8 cellular contexts compared by ENCODE assay signal in genomic region chr1:161013104-161013590, GRCh38. TPM values are rescaled to one million over a fixed set of nuclear protein-coding genes. Genes with fewer than 3 reads are reported as not detected.
DNase-seq lines count a peak whose midpoint lies in the region; ATAC-seq and TF ChIP-seq lines count a peak whose summit lies in the region.

No MANE protein-coding gene starts in this region.

- H3K9ac ChIP-seq in PC-3 (ENCODE audit: low read length) = no peak overlapping the region

- TF ChIP-seq EP300 in esophagus muscularis mucosa (IDR thresholded peaks at IDR 0.05) = no peak

- no peak overlapping the region for H2AFZ ChIP-seq in PC-3 (ENCODE audit: low read length)

- peaks cover 31% of the 10 kb centered on the region for H3K4me1 ChIP-seq in PC-3 (ENCODE audit: insufficient read depth, low read length)
- H3K4me1 ChIP-seq in esophagus muscularis mucosa = peaks cover 0 to 17% (median 5%) of the 10 kb centered on the region in 4 donors

- POLR2A ChIA-PET in PC-3 (lab: Charles Lee; ENCODE audit: unreplicated experiment) = no interaction called here

- H3K79me2 ChIP-seq in PC-3 (ENCODE audit: low read length) = peaks cover 90% of the 10 kb centered on the region

- intact Hi-C loops in activated CD4-positive, alpha-beta T cell treated with anti-CD3 and anti-CD28 coated beads, Interleukin-2, amount 10 ng/mL, durations not matched to agents 24 days and 14 days (cut with micrococcal nuclease) = loop anchor here (1.0 kb wide), 1 partner anchor 8 kb away; the partner anchor contains the start of gene F11R
- intact Hi-C loops in PC-3 (cut with micrococcal nuclease) (no loop called here), esophagus muscularis mucosa (cut with DNase I) (no loop called here), sciatic nerve (cut with DNase I) (no loop called here)

- 69% methylated on average over 1 of the region's 1 CpG for WGBS in esophagus muscularis mucosa

- DNase-seq in activated CD4-positive, alpha-beta T cell treated with anti-CD3 and anti-CD28 coated beads, Interleukin-2, amount 10 ng/mL, durations not matched to agents 24 days and 14 days = no peak
- no peak for DNase-seq in activated CD4-positive, alpha-beta T cell treated with anti-CD3 and anti-CD28 coated beads for 48 hours
- DNase-seq in PC-3 (peak; percentile 29), esophagus muscularis mucosa (ENCODE audit: extremely low spot score) (no peak), sciatic nerve (ENCODE audit: low spot score) (no peak), D341Med (ENCODE audit: low spot score) (no peak), islet precursor cell (no peak), NCI-H1930 (lab: John Stamatoyannopoulos, UW) (no peak)

- no peaks in the 10 kb centered on the region for H3F3A ChIP-seq in PC-3 (ENCODE audit: low read length, unreplicated experiment)

- H3K36me3 ChIP-seq in PC-3 (ENCODE audit: low read depth, low read length) (peaks cover 3% of the 10 kb centered on the region; the same call in 1 of the 2 replicates), esophagus muscularis mucosa (no peaks in the 10 kb centered on the region)

- peaks cover 38% of the 10 kb centered on the region for H4K20me1 ChIP-seq in PC-3 (ENCODE audit: low read length)

- TF ChIP-seq CTCF in PC-3 (conservative IDR thresholded peaks at IDR 0.05; ENCODE audit: low read depth, low read length) (no peak), esophagus muscularis mucosa (IDR thresholded peaks at IDR 0.05) (no peak)

- H3K27me3 ChIP-seq in PC-3 (ENCODE audit: low read length) (no peaks in the 10 kb centered on the region), esophagus muscularis mucosa (peaks cover 0 to 2% (median 0%) of the 10 kb centered on the region in 4 donors)

- H3K9me3 ChIP-seq in PC-3 (ENCODE audit: low read length) (no peaks in the 10 kb centered on the region), esophagus muscularis mucosa (no peaks in the 10 kb centered on the region)

- BruUV-seq in PC-3 (replicated peaks; lab: Mats Ljungman, UMichigan) = no TSS peak

- CTCF ChIA-PET in PC-3 (lab: Charles Lee) = no interaction called here

- no peaks in the 10 kb centered on the region for H3K9me3 Mint-ChIP-seq in activated CD4-positive, alpha-beta T cell treated with anti-CD3 and anti-CD28 coated beads, Interleukin-2, amount 10 ng/mL, durations not matched to agents 24 days and 14 days

- H3K4me2 ChIP-seq in PC-3 (ENCODE audit: low read length) = peak overlapping the region; percentile 71

- H3K4me3 ChIP-seq in PC-3 (ENCODE audit: low read length) (no peak overlapping the region), esophagus muscularis mucosa (peak overlapping the region in 3 of 4 donors; percentile 3 to 38 (median 10))

- no peak for TF ChIP-seq POLR2A in esophagus muscularis mucosa (IDR thresholded peaks at IDR 0.05; ENCODE audit: low read depth)

- no peaks in the 10 kb centered on the region for H3K27me3 Mint-ChIP-seq in activated CD4-positive, alpha-beta T cell treated with anti-CD3 and anti-CD28 coated beads, Interleukin-2, amount 10 ng/mL, durations not matched to agents 24 days and 14 days

- H3K27ac Mint-ChIP-seq in activated CD4-positive, alpha-beta T cell treated with anti-CD3 and anti-CD28 coated beads, Interleukin-2, amount 10 ng/mL, durations not matched to agents 24 days and 14 days = peak overlapping the region; percentile 96

- H3K9me2 ChIP-seq in PC-3 (replicated peaks; ENCODE audit: low read length) = no peaks in the 10 kb centered on the region

- H3K4me3 Mint-ChIP-seq in activated CD4-positive, alpha-beta T cell treated with anti-CD3 and anti-CD28 coated beads, Interleukin-2, amount 10 ng/mL, durations not matched to agents 24 days and 14 days = peak overlapping the region; percentile 82

- ATAC-seq in PC-3 (peak; percentile 39), sciatic nerve (peak; percentile 41)

- H3K36me3 Mint-ChIP-seq in activated CD4-positive, alpha-beta T cell treated with anti-CD3 and anti-CD28 coated beads, Interleukin-2, amount 10 ng/mL, durations not matched to agents 24 days and 14 days (ENCODE audit: low read depth) = peaks cover 2% of the 10 kb centered on the region

- H3K4me1 Mint-ChIP-seq in activated CD4-positive, alpha-beta T cell treated with anti-CD3 and anti-CD28 coated beads, Interleukin-2, amount 10 ng/mL, durations not matched to agents 24 days and 14 days = peaks cover 38% of the 10 kb centered on the region

- H3K27ac ChIP-seq in PC-3 (ENCODE audit: low read length) (peak overlapping the region; percentile 69), esophagus muscularis mucosa (replicated peaks in 1 of 4) (peak overlapping the region; percentile 61 to 77 (median 75))

RNA-seq across cellular contexts. Expression of gene F11R, which starts 7.8 kb away (rescaled TPM):
- total RNA-seq in activated CD4-positive, alpha-beta T cell treated with anti-CD3 and anti-CD28 coated beads, Interleukin-2, amount 10 ng/mL, durations not matched to agents 24 days and 14 days = 9.1 and 21.4 TPM in 2 replicates
- total RNA-seq in PC-3 (2014; rRNA removed) (69.2 and 81.5 TPM in 2 replicates), esophagus muscularis mucosa (10 to 100 TPM in 3 of 4 donors, 1 to 10 TPM in 1; 9.1 to 17.7 (median 14.9) TPM), sciatic nerve (20.3 TPM)

RNA-seq across cellular contexts. Expression of gene TSTD1, which starts 25.6 kb away (rescaled TPM):
- total RNA-seq in activated CD4-positive, alpha-beta T cell treated with anti-CD3 and anti-CD28 coated beads, Interleukin-2, amount 10 ng/mL, durations not matched to agents 24 days and 14 days = 41.7 and 49.7 TPM in 2 replicates
- total RNA-seq in PC-3 (2014; rRNA removed) = 10.2 and 16.5 TPM in 2 replicates
- 10 to 100 TPM; 19.0 to 46.5 (median 29.4) TPM for total RNA-seq in esophagus muscularis mucosa
- 13.1 TPM for total RNA-seq in sciatic nerve

RNA-seq across cellular contexts. Expression of gene USF1, which starts 32.6 kb away (rescaled TPM):
- 46.5 and 48.6 TPM in 2 replicates for total RNA-seq in activated CD4-positive, alpha-beta T cell treated with anti-CD3 and anti-CD28 coated beads, Interleukin-2, amount 10 ng/mL, durations not matched to agents 24 days and 14 days
- total RNA-seq in PC-3 (2014; rRNA removed) (111 and 113 TPM in 2 replicates), esophagus muscularis mucosa (10 to 100 TPM; 36.5 to 54.2 (median 48.7) TPM), sciatic nerve (58.0 TPM)

RNA-seq across cellular contexts. Expression of gene ARHGAP30, which starts 56.5 kb away (rescaled TPM):
- total RNA-seq in activated CD4-positive, alpha-beta T cell treated with anti-CD3 and anti-CD28 coated beads, Interleukin-2, amount 10 ng/mL, durations not matched to agents 24 days and 14 days = 134 and 139 TPM in 2 replicates
- total RNA-seq in PC-3 (2014; rRNA removed) (0.12 and 0.55 TPM in 2 replicates), esophagus muscularis mucosa (10 to 100 TPM in 1 of 4 donors, 1 to 10 TPM in 3; 4.6 to 14.1 (median 6.9) TPM), sciatic nerve (13.7 TPM)

RNA-seq across cellular contexts. Expression of gene ITLN2, which starts 58.5 kb away (rescaled TPM):
- not detected in 2 replicates for total RNA-seq in activated CD4-positive, alpha-beta T cell treated with anti-CD3 and anti-CD28 coated beads, Interleukin-2, amount 10 ng/mL, durations not matched to agents 24 days and 14 days
- total RNA-seq in PC-3 (2014; rRNA removed) (not detected in 2 replicates), esophagus muscularis mucosa (not detected), sciatic nerve (not detected)
